In the genomic region with DNA sequence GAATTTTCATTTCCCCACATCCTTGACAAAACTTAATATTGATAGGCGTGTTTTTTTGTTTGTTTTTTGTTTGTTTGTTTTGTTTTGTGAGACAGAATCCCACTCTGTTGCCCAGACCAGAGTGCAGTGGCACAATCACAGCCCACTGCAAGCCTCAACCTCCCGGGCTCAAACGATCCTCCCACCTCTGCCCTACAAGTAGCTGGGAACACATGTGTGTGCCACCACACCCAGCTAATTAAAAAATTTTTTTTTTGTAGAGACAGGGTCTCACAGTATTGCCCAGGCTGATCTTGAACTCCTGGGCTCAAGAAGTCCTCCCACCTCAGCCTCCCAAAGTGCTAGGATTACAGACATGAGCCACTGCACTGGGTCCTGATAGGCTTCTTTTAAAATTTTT, we compare ENCODE assay signal across 10 cellular contexts.
"Had no signal": no experiment of that assay in that cellular context is flagged by ENCODE, and none has a peak within 500 bp of the region (broad histone marks: within the 10 kb centered on the region; RNA-seq: fewer than 3 reads in every experiment).

No MANE protein-coding gene starts in this region.

- H3K4me2 ChIP-seq: GM23338, KMS-11 had no signal

- H3K9me3 Mint-ChIP-seq: GM23338, H9, HFFc6 had no signal

- ATAC-seq: GM23338 had no signal

- H3K4me3 Mint-ChIP-seq: GM23338, H9, HFFc6 had no signal

- H3K9ac ChIP-seq: KMS-11 had no signal

- FAIRE-seq: H1, H54, HTR-8/SVneo had no signal

- H3K4me3 ChIP-seq: GM23338 had no signal

- H3K27ac Mint-ChIP-seq: GM23338, H9, HFFc6 had no signal

- H3K4me1 Mint-ChIP-seq: GM23338, H9 had no signal

- H3K27ac ChIP-seq: KMS-11 had no signal

- H2AFZ ChIP-seq: GM23338 had no signal

- DNase-seq: H9, HCEC 1CT, HFFc6, IMR-90, KBM-7 had no signal
